29 cellular contexts compared by ENCODE assay signal in the genomic region with DNA sequence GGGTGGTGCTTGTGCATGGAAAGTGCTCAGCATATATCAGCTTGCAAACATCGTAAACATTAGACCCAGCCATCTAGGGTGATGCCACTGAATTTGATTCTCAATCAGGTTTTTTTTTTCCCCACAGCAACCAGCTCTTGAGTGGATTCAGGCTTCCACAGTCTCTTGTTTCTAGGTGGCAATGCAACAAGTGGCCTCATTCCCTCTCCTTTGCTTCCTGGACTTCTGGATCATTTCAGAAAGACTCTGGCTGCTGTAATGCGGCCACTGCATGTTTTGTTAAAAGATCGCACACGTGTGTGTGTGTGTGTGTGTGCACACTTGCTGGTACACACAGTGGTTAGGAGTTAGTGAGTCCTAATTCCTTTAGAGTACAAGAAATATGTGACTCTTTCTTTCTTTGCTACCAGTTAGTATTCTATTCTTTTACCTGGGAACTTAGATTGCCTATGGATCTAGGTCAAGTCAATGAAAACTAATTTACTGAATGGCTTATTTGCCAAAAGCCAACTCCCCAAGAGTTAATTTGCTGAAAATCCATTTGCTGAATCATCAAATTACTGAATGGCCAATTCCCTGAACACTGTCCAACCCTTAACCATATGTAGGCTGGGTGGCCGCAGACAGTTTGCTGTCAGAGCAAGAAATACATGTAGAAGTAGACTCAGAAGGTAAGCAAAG.
"Had no signal": no experiment of that assay in that cellular context is flagged by ENCODE, and none has a peak within 500 bp of the region (broad histone marks: within the 10 kb centered on the region; RNA-seq: fewer than 3 reads in every experiment).

No MANE protein-coding gene starts in this region.

- H3K27me3 ChIP-seq: ascending aorta, cardiac muscle cell, colonic mucosa had no signal

- H3K27ac ChIP-seq: ascending aorta, breast epithelium, cardiac muscle cell, colonic mucosa, foreskin keratinocyte, gastroesophageal sphincter, heart right ventricle, WERI-Rb-1 had no signal

- ATAC-seq: activated CD8-positive, alpha-beta T cell treated with anti-CD3 and anti-CD28 coated beads for 36 hours; activated naive CD4-positive, alpha-beta T cell treated with anti-CD3 and anti-CD28 coated beads, Interleukin-2, amount 50 U/mL, for 72 hours; activated T-cell treated with anti-CD3 and anti-CD28 coated beads, Interleukin-2, amount 50 U/mL, for 4 hours; activated T-helper 17 cell treated with anti-CD3 and anti-CD28 coated beads, Interleukin-2, amount 50 U/mL, for 72 hours; esophagus mucosa; foreskin keratinocyte; gastroesophageal sphincter; heart right ventricle; T-helper 17 cell had no signal

- H3K4me3 ChIP-seq: ascending aorta, breast epithelium, cardiac muscle cell, colonic mucosa, gastroesophageal sphincter, heart right ventricle had no signal

- DNase-seq: activated B cell treated with CpG ODN at 0.5 μM for 24 hours; activated CD4-positive, alpha-beta T cell treated with anti-CD3 and anti-CD28 coated beads for 48 hours; activated CD4-positive, alpha-beta T cell treated with anti-CD3 and anti-CD28 coated beads, Interleukin-2, amount 50 U/mL, for 1 hour; activated CD4-positive, alpha-beta T cell treated with anti-CD3 and anti-CD28 coated beads, Interleukin-2, amount 50 U/mL, for 48 hours; activated CD8-positive, alpha-beta memory T cell treated with anti-CD3 and anti-CD28 coated beads for 24 hours; activated CD8-positive, alpha-beta T cell treated with anti-CD3 and anti-CD28 coated beads for 36 hours; activated effector memory CD4-positive, alpha-beta T cell treated with Interleukin-2 at 50 U/mL for 16 hours; activated gamma-delta T cell treated with Interleukin-2 at 50 U/mL for 16 hours; activated naive CD4-positive, alpha-beta T cell treated with anti-CD3 and anti-CD28 coated beads, Interleukin-2, amount 10 ng/mL, durations not matched to agents 7 days and 5 days; activated naive CD8-positive, alpha-beta T cell treated with anti-CD3 and anti-CD28 coated beads, Interleukin-2, amount 10 ng/mL, durations not matched to agents 7 days and 5 days; activated T-cell treated with anti-CD3 and anti-CD28 coated beads, Interleukin-2, amount 50 U/mL, for 4 hours; central memory CD4-positive, alpha-beta T cell; cerebellar nuclear complex; colonic mucosa; effector CD8-positive, alpha-beta T cell; endodermal cell; foreskin keratinocyte; heart right ventricle; T-helper 1 cell; T-helper 17 cell; T1000; WERI-Rb-1 had no signal

- H3K36me3 ChIP-seq: ascending aorta, breast epithelium, cardiac muscle cell, colonic mucosa, gastroesophageal sphincter, heart right ventricle, WERI-Rb-1 had no signal

- H3K9me3 ChIP-seq: ascending aorta, breast epithelium, colonic mucosa, gastroesophageal sphincter, heart right ventricle had no signal

- H3K4me1 ChIP-seq: ascending aorta, breast epithelium, colonic mucosa, foreskin keratinocyte, gastroesophageal sphincter, heart right ventricle had no signal
